ENCODE assay signal across 9 cellular contexts in genomic region chr3:15636028-15636709, GRCh38. TPM values are rescaled to one million over a fixed set of nuclear protein-coding genes. Genes with fewer than 3 reads are reported as not detected.
DNase-seq lines count a peak whose midpoint lies in the region; ATAC-seq, FAIRE-seq and TF ChIP-seq lines count a peak whose summit lies in the region.
"Had no signal": no experiment of that assay in that cellular context is flagged by ENCODE, and none has a peak within 500 bp of the region (broad histone marks: within the 10 kb centered on the region; RNA-seq: fewer than 3 reads in every experiment).

No MANE protein-coding gene starts in this region.

- DNase-seq in GM12892 (ENCODE audit: insufficient read length) (no peak), DMS53 treated with DMSO at 0.1 percent for 48 hours (lab: John Stamatoyannopoulos, UW; ENCODE audit: unreplicated experiment) (no peak), occipital lobe (lab: John Stamatoyannopoulos, UW) (no peak)
- peak; percentile 56 for DNase-seq in activated CD4-positive, alpha-beta memory T cell treated with anti-CD3 and anti-CD28 coated beads, Interleukin-2, amount 10 ng/mL, durations not matched to agents 7 days and 5 days

- H3K4me1 ChIP-seq in gastroesophageal sphincter (peaks cover 17 to 74% (median 28%) of the 10 kb centered on the region in 3 donors), skeletal muscle tissue (ENCODE audit: control insufficient read depth in 3 of 3, insufficient read depth in 3 of 3, low read length in 3 of 3) (peaks cover 53 to 71% (median 68%) of the 10 kb centered on the region in 3 donors)

- H3K4me3 Mint-ChIP-seq in activated CD4-positive, alpha-beta memory T cell treated with anti-CD3 and anti-CD28 coated beads, Interleukin-2, amount 10 ng/mL, durations not matched to agents 7 days and 5 days = peak overlapping the region; percentile 14

- H3K27ac Mint-ChIP-seq in activated CD4-positive, alpha-beta memory T cell treated with anti-CD3 and anti-CD28 coated beads, Interleukin-2, amount 10 ng/mL, durations not matched to agents 7 days and 5 days = peak overlapping the region; percentile 81

- POLR2A ChIA-PET in activated CD4-positive, alpha-beta memory T cell treated with anti-CD3 and anti-CD28 coated beads, Interleukin-2, amount 10 ng/mL, durations not matched to agents 7 days and 5 days (lab: Charles Lee) = interaction anchor here (0.7 to 5.3 kb wide), 3 partner anchors 11 to 161 kb away, joined by 3 to 30 read pairs (median 4); no protein-coding TSS in a partner anchor

- peak in 1 of 4 experiments; percentile 16 for TF ChIP-seq CTCF in gastroesophageal sphincter (IDR thresholded peaks at IDR 0.05)

- H3K27me3 ChIP-seq in gastroesophageal sphincter (no peaks in the 10 kb centered on the region), skeletal muscle tissue (ENCODE audit: control insufficient read depth in 3 of 3, insufficient read depth in 3 of 3, low read length in 3 of 3) (no peaks in the 10 kb centered on the region)

- no peak overlapping the region for H3K4me3 ChIP-seq in gastroesophageal sphincter
- H3K4me3 ChIP-seq in skeletal muscle tissue (ENCODE audit: low read length in 3 of 3) = peak overlapping the region; percentile 23 to 34 (median 28)

- TF ChIP-seq POLR2A in GM12892 (IDR thresholded peaks at IDR 0.05; ENCODE audit: low read depth, low read length) (peak; percentile 44; the same call in 1 of the 2 replicates), gastroesophageal sphincter (IDR thresholded peaks at IDR 0.05) (no peak)

- no peaks in the 10 kb centered on the region for H3K27me3 Mint-ChIP-seq in activated CD4-positive, alpha-beta memory T cell treated with anti-CD3 and anti-CD28 coated beads, Interleukin-2, amount 10 ng/mL, durations not matched to agents 7 days and 5 days

- H3K4me1 Mint-ChIP-seq in activated CD4-positive, alpha-beta memory T cell treated with anti-CD3 and anti-CD28 coated beads, Interleukin-2, amount 10 ng/mL, durations not matched to agents 7 days and 5 days = peaks cover 51% of the 10 kb centered on the region

- H3K9ac ChIP-seq in skeletal muscle tissue (ENCODE audit: low read depth in 1 of 3, low read length in 3 of 3) = peak overlapping the region; percentile 2 to 59 (median 42)

- peaks cover under 1% of the 10 kb centered on the region for H3K36me3 Mint-ChIP-seq in activated CD4-positive, alpha-beta memory T cell treated with anti-CD3 and anti-CD28 coated beads, Interleukin-2, amount 10 ng/mL, durations not matched to agents 7 days and 5 days (ENCODE audit: low read depth)

- WGBS in gastroesophageal sphincter (ENCODE audit: low coverage in 1 of 2), 2 donors = 54 to 59% methylated on average over 4 of the region's 14 CpGs

- no peaks in the 10 kb centered on the region for H3K9me3 Mint-ChIP-seq in activated CD4-positive, alpha-beta memory T cell treated with anti-CD3 and anti-CD28 coated beads, Interleukin-2, amount 10 ng/mL, durations not matched to agents 7 days and 5 days

- H3K27ac ChIP-seq in gastroesophageal sphincter (peak overlapping the region; percentile 79 to 96 (median 86)), skeletal muscle tissue (ENCODE audit: low read depth, low read length) (peak overlapping the region; percentile 90)

- ATAC-seq in HG03280 (IDR thresholded peaks at IDR 0.05; ENCODE audit: unreplicated experiment) = peak; percentile 65
- peak; percentile 36 for ATAC-seq in gastroesophageal sphincter
- ATAC-seq in GM18517 (IDR thresholded peaks at IDR 0.05; ENCODE audit: unreplicated experiment) = no peak

- H3K9me3 ChIP-seq in gastroesophageal sphincter (no peaks in the 10 kb centered on the region), skeletal muscle tissue (ENCODE audit: control insufficient read depth in 3 of 3, low read length in 3 of 3) (no peaks in the 10 kb centered on the region)
- H3K9me3 ChIP-seq: thoracic aorta had no signal

- peak; percentile 51 for FAIRE-seq in GM12892 (lab: Jason Lieb, UNC)

- peaks cover 0 to 2% of the 10 kb centered on the region in 2 donors for H3K36me3 ChIP-seq in gastroesophageal sphincter
- no peaks in the 10 kb centered on the region for H3K36me3 ChIP-seq in skeletal muscle tissue (ENCODE audit: control insufficient read depth in 3 of 3, insufficient read depth in 3 of 3, low read length in 3 of 3)
- H3K36me3 ChIP-seq: thoracic aorta had no signal

- CTCF ChIA-PET in activated CD4-positive, alpha-beta memory T cell treated with anti-CD3 and anti-CD28 coated beads, Interleukin-2, amount 10 ng/mL, durations not matched to agents 7 days and 5 days (lab: Charles Lee) = interaction anchor here (0.9 to 4.1 kb wide), 7 partner anchors 10 to 181 kb away, joined by 3 to 18 read pairs (median 6); no protein-coding TSS in a partner anchor

- no peak for TF ChIP-seq EP300 in gastroesophageal sphincter (IDR thresholded peaks at IDR 0.05)

RNA-seq across cellular contexts. Expression of gene BTD, which starts 34.6 kb away (rescaled TPM):
- 2.7 TPM for polyA plus RNA-seq in GM12892 (2012; ENCODE audit: missing spikeins)
- total RNA-seq in activated CD4-positive, alpha-beta memory T cell treated with anti-CD3 and anti-CD28 coated beads, Interleukin-2, amount 10 ng/mL, durations not matched to agents 7 days and 5 days = 10 to 100 TPM; 11.7 to 12.7 TPM
- total RNA-seq in gastroesophageal sphincter (10 to 100 TPM; 20.5 to 53.9 (median 44.6) TPM), skeletal muscle tissue (23.0 TPM), occipital lobe (19.5 TPM)

RNA-seq across cellular contexts. Expression of gene HACL1, which starts 34.8 kb away (rescaled TPM):
- 15.6 TPM for polyA plus RNA-seq in GM12892 (2012; ENCODE audit: missing spikeins)
- total RNA-seq in activated CD4-positive, alpha-beta memory T cell treated with anti-CD3 and anti-CD28 coated beads, Interleukin-2, amount 10 ng/mL, durations not matched to agents 7 days and 5 days = 10 to 100 TPM; 25.8 to 29.1 TPM
- total RNA-seq in gastroesophageal sphincter (10 to 100 TPM; 17.0 to 37.0 (median 20.4) TPM), skeletal muscle tissue (16.7 TPM), occipital lobe (38.4 TPM)

Comparison
In these comparisons a context has a peak if more than half of its experiments do, and no peak if none do; other contexts are left out.
1. H3K4me3 ChIP-seq: peak in skeletal muscle tissue (3 of 3); none in gastroesophageal sphincter (0 of 2).